In genomic region chr10:102608487-102608886, GRCh38 we compare ENCODE assay signal across 21 cellular contexts. TPM values are rescaled to one million over a fixed set of nuclear protein-coding genes. Genes with fewer than 3 reads are reported as not detected.
DNase-seq lines count a peak whose midpoint lies in the region; ATAC-seq, FAIRE-seq and TF ChIP-seq lines count a peak whose summit lies in the region.
"Had no signal": no experiment of that assay in that cellular context is flagged by ENCODE, and none has a peak within 500 bp of the region (broad histone marks: within the 10 kb centered on the region; RNA-seq: fewer than 3 reads in every experiment).

No MANE protein-coding gene starts in this region.

- H3K27ac ChIP-seq in HepG2 (ENCODE audit: extremely low read length, insufficient read depth, low read length) (no peak overlapping the region), right lobe of liver (no peak overlapping the region), caudate nucleus (ENCODE audit: low read depth, low read length) (peak overlapping the region; percentile 44), body of pancreas (no peak overlapping the region)
- H3K27ac ChIP-seq: esophagus muscularis mucosa, KMS-11, spleen had no signal

- H3K4me3 ChIP-seq in HepG2 (replicated peaks in 1 of 3; ENCODE audit: insufficient read depth in 1 of 3, low read depth in 2 of 3, low read length in 3 of 3) (no peak overlapping the region), right lobe of liver (no peak overlapping the region), body of pancreas (no peak overlapping the region)
- H3K4me3 ChIP-seq: esophagus muscularis mucosa, lung, spleen had no signal

- no peak for TF ChIP-seq EP300 in HepG2 (IDR thresholded peaks at IDR 0.05; ENCODE audit: low read depth in 2 of 2, low read length in 2 of 2)
- TF ChIP-seq EP300 in HepG2 (CRISPR knock-in tag; IDR thresholded peaks at IDR 0.05; ENCODE audit: borderline replicate concordance) = no peak

- BruUV-seq in HepG2 (replicated peaks; lab: Mats Ljungman, UMichigan) = no TSS peak

- no peak for FAIRE-seq in HepG2 (lab: Jason Lieb, UNC)
- FAIRE-seq in HTR-8/SVneo (lab: Jason Lieb, UNC) = no peak

- H3K27ac Mint-ChIP-seq in HFFc6 = no peak overlapping the region
- H3K27ac Mint-ChIP-seq: CD8-positive, alpha-beta memory T cell; progenitor cell of endocrine pancreas had no signal

- no peaks in the 10 kb centered on the region for H4K20me1 ChIP-seq in HepG2 (ENCODE audit: insufficient read depth, low read length)

- no peaks in the 10 kb centered on the region for H3K9me3 ChIP-seq in HepG2 (ENCODE audit: low read length)
- H3K9me3 ChIP-seq in right lobe of liver = no peaks in the 10 kb centered on the region
- H3K9me3 ChIP-seq in body of pancreas = no peaks in the 10 kb centered on the region
- H3K9me3 ChIP-seq: esophagus muscularis mucosa, spleen had no signal

- H3K4me1 Mint-ChIP-seq in HFFc6 (ENCODE audit: low read depth) = peaks cover 55% of the 10 kb centered on the region

- ATAC-seq in HepG2 (peak; percentile 50; the same call in 2 of the 3 replicates), right lobe of liver (no peak), body of pancreas (no peak)
- ATAC-seq: stimulated activated naive CD8-positive, alpha-beta T cell treated with anti-CD3 and anti-CD28 coated beads, Interleukin-15, Interleukin-2, amounts not matched to agents 100 U/mL and 50 U/mL, for 24 hours had no signal

- no peak for TF ChIP-seq RAD21 in HepG2 (CRISPR knock-in tag; IDR thresholded peaks at IDR 0.05)

- in situ Hi-C loops in HepG2 (cut with HindIII; ENCODE audit: extremely low pct_ligation_motif_present, low pct_unique_long_range_greater_than_20kb) = no loop called here

- no peak overlapping the region for H2AFZ ChIP-seq in HepG2 (ENCODE audit: low read length)

- no peaks in the 10 kb centered on the region for H3K9me3 Mint-ChIP-seq in HFFc6
- H3K9me3 Mint-ChIP-seq: CD8-positive, alpha-beta memory T cell; naive B cell had no signal

- POLR2A ChIA-PET in HepG2 (lab: Yijun Ruan, JAX) = interaction anchor here (1.2 kb wide), 1 partner anchor 8 kb away, joined by 3 read pairs; no protein-coding TSS in a partner anchor

- no peak for DNase-seq in HepG2 (ENCODE audit: low spot score)
- no peak for DNase-seq in right lobe of liver
- DNase-seq in HFFc6 = no peak
- no peak for DNase-seq in caudate nucleus (lab: John Stamatoyannopoulos, UW)
- DNase-seq in body of pancreas = no peak
- DNase-seq in HTR-8/SVneo (ENCODE audit: insufficient read length, low spot score) = no peak
- DNase-seq in cerebellar nuclear complex (lab: John Stamatoyannopoulos, UW) = no peak
- DNase-seq in stimulated activated CD4-positive, alpha-beta T cell treated with anti-CD3 and anti-CD28 coated beads, Interleukin-2, amount 100 ng/mL, for 24 hours = no peak
- DNase-seq: activated CD4-positive, CD25-positive, alpha-beta regulatory T cell; activated naive CD4-positive, alpha-beta T cell; CD8-positive, alpha-beta memory T cell; EL; naive B cell; NCI-H1105; spleen; stimulated activated naive CD8-positive, alpha-beta T cell treated with anti-CD3 and anti-CD28 coated beads, Interleukin-15, Interleukin-2, amounts not matched to agents 100 U/mL and 50 U/mL, for 24 hours; T-helper 2 cell had no signal

- H3K9ac ChIP-seq in HepG2 (ENCODE audit: insufficient read depth, low read depth, low read length) = no peak overlapping the region
- H3K9ac ChIP-seq: KMS-11 had no signal

- intact Hi-C loops in HepG2 (cut with micrococcal nuclease; ENCODE audit: unreplicated experiment) = no loop called here
- intact Hi-C loops in right lobe of liver (cut with DNase I) = no loop called here
- intact Hi-C loops in body of pancreas (cut with DNase I) = no loop called here

- H3K36me3 ChIP-seq in HepG2 (replicated peaks in 1 of 2; ENCODE audit: control insufficient read depth in 1 of 2, insufficient read depth in 2 of 2, low read length in 2 of 2) (peaks cover 3 to 5% of the 10 kb centered on the region in 2 experiments; a peak in 2 of 5 replicates), right lobe of liver (peaks cover 0 to 5% (median 0%) of the 10 kb centered on the region in 4 donors), body of pancreas (replicated peaks in 1 of 2; ENCODE audit: insufficient read depth in 1 of 2, low read depth in 2 of 2) (peaks cover 0 to 3% of the 10 kb centered on the region in 2 donors)

- WGBS in HepG2 (ENCODE audit: low lambda C conversion rate) = 100% methylated on average over 2 of the region's 2 CpGs
- 80% methylated on average over 1 of the region's 2 CpGs for WGBS in right lobe of liver (ENCODE audit: insufficient coverage, low coverage, low lambda C conversion rate, missing lambda C conversion rate)
- WGBS in body of pancreas, 2 donors = 70 to 81% methylated on average over 2 of the region's 2 CpGs

- TF ChIP-seq POLR2A in HepG2 (IDR thresholded peaks at IDR 0.05; ENCODE audit: insufficient read depth in 1 of 2, low read depth in 2 of 2, low read length in 2 of 2) (no peak), right lobe of liver (IDR thresholded peaks at IDR 0.05) (no peak), body of pancreas (IDR thresholded peaks at IDR 0.05) (no peak)

- H3K27me3 ChIP-seq in HepG2 (ENCODE audit: control insufficient read depth in 1 of 2, insufficient read depth in 2 of 2, low read length in 2 of 2) (no peaks in the 10 kb centered on the region), right lobe of liver (no peaks in the 10 kb centered on the region), body of pancreas (no peaks in the 10 kb centered on the region)
- H3K27me3 ChIP-seq: esophagus muscularis mucosa, spleen had no signal

- CTCF ChIA-PET in HepG2 (lab: Yijun Ruan, JAX; ENCODE audit: low intra/inter-chr PET ratio, low total read pairs) = no interaction called here

- H3K4me3 Mint-ChIP-seq in HFFc6 = no peak overlapping the region
- H3K4me3 Mint-ChIP-seq: CD8-positive, alpha-beta memory T cell had no signal

- no peak overlapping the region for H3K4me2 ChIP-seq in HepG2 (ENCODE audit: low read depth, low read length)
- H3K4me2 ChIP-seq: KMS-11 had no signal

- peaks cover 4% of the 10 kb centered on the region for H3K27me3 Mint-ChIP-seq in HFFc6 (ENCODE audit: insufficient read depth)
- H3K27me3 Mint-ChIP-seq: CD8-positive, alpha-beta memory T cell; naive B cell; progenitor cell of endocrine pancreas had no signal

- H3K4me1 ChIP-seq in HepG2 (ENCODE audit: insufficient read depth, low read length) (peaks cover 22% of the 10 kb centered on the region), right lobe of liver (no peaks in the 10 kb centered on the region), body of pancreas (peaks cover 8% of the 10 kb centered on the region)

- H3K79me2 ChIP-seq in HepG2 (ENCODE audit: insufficient read depth, low read length) = no peaks in the 10 kb centered on the region

- H3K36me3 Mint-ChIP-seq in HFFc6 (ENCODE audit: low read depth) = peaks cover 12% of the 10 kb centered on the region

- TF ChIP-seq CTCF in HepG2 (CRISPR knock-in tag; IDR thresholded peaks at IDR 0.05) = no peak
- no peak for TF ChIP-seq CTCF in right lobe of liver (IDR thresholded peaks at IDR 0.05)
- peak; percentile 20; the same call in 1 of the 2 replicates for TF ChIP-seq CTCF in HFFc6 (IDR thresholded peaks at IDR 0.05)
- TF ChIP-seq CTCF in body of pancreas (IDR thresholded peaks at IDR 0.05) = no peak

TF ChIP-seq in HepG2, 621 proteins besides CTCF, POLR2A, EP300 and RAD21 (continues in another document):
- no peak for TF ChIP-seq ZNF530 (CRISPR knock-in tag; IDR thresholded peaks at IDR 0.05; ENCODE audit: low read depth)
- TF ChIP-seq ZNF629 (CRISPR knock-in tag; conservative IDR thresholded peaks at IDR 0.05) = no peak
- TF ChIP-seq RBAK (CRISPR knock-in tag; IDR thresholded peaks at IDR 0.05) = no peak
- no peak for TF ChIP-seq ZFX (CRISPR knock-in tag; IDR thresholded peaks at IDR 0.05; ENCODE audit: low read depth)

RNA-seq across cellular contexts. Expression of gene TRIM8, which starts 35.8 kb away (rescaled TPM):
- total RNA-seq in HepG2 (2016; rRNA removed; fragmentation: Illumina TruSeq; extraction: Trizol) = 38.9 and 39.8 TPM in 2 replicates
- total RNA-seq in HepG2 (2016; cell fraction: cytosol; rRNA removed; fragmentation: Illumina TruSeq; extraction: Trizol; ENCODE audit: low read depth) = 13.4 and 13.6 TPM in 2 replicates
- total RNA-seq in HepG2 (2016; cell fraction: insoluble cytoplasmic fraction; rRNA removed; fragmentation: Illumina TruSeq; extraction: Trizol) = 33.2 and 39.7 TPM in 2 replicates
- total RNA-seq in HepG2 (2016; cell fraction: membrane; rRNA removed; fragmentation: Illumina TruSeq; extraction: Trizol) = 49.9 and 53.6 TPM in 2 replicates
- total RNA-seq in HepG2 (2016; cell fraction: nucleus; rRNA removed; fragmentation: Illumina TruSeq; extraction: Trizol) = 21.9 and 30.8 TPM in 2 replicates
- 66.5 and 84.1 TPM in 2 replicates for polyA plus RNA-seq in HepG2 (2011; rRNA removed)
- polyA plus RNA-seq in HepG2 (2011; cell fraction: cytosol; rRNA removed) = 62.9 and 70.1 TPM in 2 replicates
- 86.9 and 92.0 TPM in 2 replicates for polyA plus RNA-seq in HepG2 (2011; cell fraction: nucleus; rRNA removed)
- polyA plus RNA-seq in HepG2 (2012) = 98.0 and 117 TPM in 2 replicates
- 18.4 and 21.2 TPM in 2 replicates for polyA plus RNA-seq in HepG2 (2016; cell fraction: cytosol; fragmentation: Illumina TruSeq; extraction: Trizol; ENCODE audit: low read depth)
- 51.6 and 70.7 TPM in 2 replicates for polyA plus RNA-seq in HepG2 (2016; cell fraction: insoluble cytoplasmic fraction; fragmentation: Illumina TruSeq; extraction: Trizol; ENCODE audit: low read depth)
- 57.9 and 63.0 TPM in 2 replicates for polyA plus RNA-seq in HepG2 (2016; cell fraction: membrane; fragmentation: Illumina TruSeq; extraction: Trizol; ENCODE audit: low read depth)
- polyA plus RNA-seq in HepG2 (2016; cell fraction: nucleus; fragmentation: Illumina TruSeq; extraction: Trizol; ENCODE audit: insufficient read depth, low read depth) = 63.9 and 73.5 TPM in 2 replicates
- 23.8 and 82.1 TPM in 2 replicates for polyA minus RNA-seq in HepG2 (2011; rRNA and poly(A)+ RNA removed; ENCODE audit: low replicate concordance)
- polyA minus RNA-seq in HepG2 (2011; cell fraction: cytosol; rRNA and poly(A)+ RNA removed) = 41.1 and 48.2 TPM in 2 replicates
- polyA minus RNA-seq in HepG2 (2011; cell fraction: nucleus; rRNA and poly(A)+ RNA removed) = 36.6 and 46.0 TPM in 2 replicates
- 10 to 100 TPM; 34.7 to 99.8 (median 41.2) TPM for total RNA-seq in right lobe of liver
- 100 to 1,000 TPM; 123 to 148 (median 135) TPM for total RNA-seq in HFFc6 (2021; fragmentation: NEBNext Ultra II Directional; extraction: Animal tissue kit (Norgen Biotek cat#: 25700))
- total RNA-seq in body of pancreas = 100 to 1,000 TPM; 121 to 156 TPM
